Comparison of ENCODE assay signal across 16 cellular contexts in the genomic region with DNA sequence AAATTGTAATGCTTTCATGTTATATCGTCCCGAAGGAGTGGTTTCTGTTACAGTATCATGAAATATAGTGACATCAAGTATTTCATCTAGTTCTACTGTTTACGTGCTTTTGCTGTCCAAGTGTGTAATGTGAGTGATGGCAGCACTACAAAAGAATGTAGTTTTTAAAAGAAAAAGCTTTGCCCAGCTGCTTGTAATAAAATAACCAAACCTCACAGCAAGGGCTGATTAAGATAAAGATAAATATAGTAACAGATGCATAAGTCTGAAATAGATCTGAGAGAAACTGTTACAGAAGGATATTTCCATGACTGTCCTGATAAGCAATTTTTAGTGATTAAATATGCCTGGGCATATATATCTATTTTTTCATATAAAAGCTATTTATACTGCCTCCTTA.
A peak's percentile ranks its signal among the peaks of the same experiment; 100 is the strongest.
DNase-seq lines count a peak whose midpoint lies in the region; ATAC-seq and TF ChIP-seq lines count a peak whose summit lies in the region.
"Had no signal": no experiment of that assay in that cellular context is flagged by ENCODE, and none has a peak within 500 bp of the region (broad histone marks: within the 10 kb centered on the region; RNA-seq: fewer than 3 reads in every experiment).

No MANE protein-coding gene starts in this region.

- H3K27ac Mint-ChIP-seq in nephron, result peak overlapping the region; percentile 10 to 78 (median 57)
- H3K27ac Mint-ChIP-seq: activated T-cell treated with anti-CD3 and anti-CD28 coated beads, Interleukin-2, amount 50 U/mL, for 72 hours; stimulated activated naive B cell treated with anti-CD40 and anti-IgM and Interleukin-4, amounts not matched to agents 10 μg/mL and 1 μg/mL and 100 μg/mL, for 72 hours had no signal

- no peaks in the 10 kb centered on the region for H3K9me3 Mint-ChIP-seq in nephron
- H3K9me3 Mint-ChIP-seq: activated T-cell treated with anti-CD3 and anti-CD28 coated beads, Interleukin-2, amount 50 U/mL, for 72 hours; stimulated activated naive B cell treated with anti-CD40 and anti-IgM and Interleukin-4, amounts not matched to agents 10 μg/mL and 1 μg/mL and 100 μg/mL, for 72 hours had no signal

- no peak for ATAC-seq in HG03354 (IDR thresholded peaks at IDR 0.05; ENCODE audit: poor library complexity, severe bottlenecking, unreplicated experiment)
- ATAC-seq: activated T-cell treated with anti-CD3 and anti-CD28 coated beads, Interleukin-2, amount 50 U/mL, for 72 hours; stimulated activated naive B cell treated with anti-CD40 and anti-IgM and Interleukin-4, amounts not matched to agents 10 μg/mL and 1 μg/mL and 100 μg/mL, for 72 hours; upper lobe of right lung had no signal

- H3K27me3 Mint-ChIP-seq in nephron (ENCODE audit: low read depth), result no peaks in the 10 kb centered on the region
- H3K27me3 Mint-ChIP-seq: stimulated activated naive B cell treated with anti-CD40 and anti-IgM and Interleukin-4, amounts not matched to agents 10 μg/mL and 1 μg/mL and 100 μg/mL, for 72 hours had no signal

- no peak for TF ChIP-seq CTCF in nephron (IDR thresholded peaks at IDR 0.05; ENCODE audit: unreplicated experiment in 3 of 3)

- peaks cover 3% of the 10 kb centered on the region for H3K36me3 Mint-ChIP-seq in nephron (ENCODE audit: low read depth)

- DNase-seq in AG20443 (ENCODE audit: low spot score) (peak; percentile 56), LHCN-M2 (ENCODE audit: low read depth) (peak; percentile 64), dedifferentiated amniotic fluid mesenchymal stem cell (ENCODE audit: extremely low spot score) (peak; percentile 90), NCI-H446 treated with DMSO at 0.1 percent for 48 hours (lab: John Stamatoyannopoulos, UW) (no peak)
- DNase-seq in activated CD4-positive, alpha-beta T cell treated with anti-CD3 and anti-CD28 coated beads for 4 hours, result no peak
- no peak for DNase-seq in stimulated activated naive CD4-positive, alpha-beta T cell treated with Interleukin-2 at 50 U/mL for 16 hours (lab: John Stamatoyannopoulos, UW)
- DNase-seq: activated CD4-positive, alpha-beta T cell treated with anti-CD3 and anti-CD28 coated beads, Interleukin-2, amount 50 U/mL, for 48 hours; activated T-cell treated with anti-CD3 and anti-CD28 coated beads, Interleukin-2, amount 50 U/mL, for 72 hours; adrenal gland; DND-41; NCI-H345; sigmoid colon; stimulated activated naive B cell treated with anti-CD40 and anti-IgM and Interleukin-4, amounts not matched to agents 10 μg/mL and 1 μg/mL and 100 μg/mL, for 72 hours; upper lobe of right lung had no signal

- peak overlapping the region in 1 of 3 experiments; percentile 31 for H3K4me3 Mint-ChIP-seq in nephron
- H3K4me3 Mint-ChIP-seq: activated T-cell treated with anti-CD3 and anti-CD28 coated beads, Interleukin-2, amount 50 U/mL, for 72 hours; stimulated activated naive B cell treated with anti-CD40 and anti-IgM and Interleukin-4, amounts not matched to agents 10 μg/mL and 1 μg/mL and 100 μg/mL, for 72 hours had no signal

- H3K4me1 Mint-ChIP-seq in nephron, result peaks cover 43% of the 10 kb centered on the region

Comparison
In these comparisons a context has a peak if more than half of its experiments do, and no peak if none do; other contexts are left out.
1. DNase-seq: peak in AG20443 (single experiment), LHCN-M2 (single experiment) and dedifferentiated amniotic fluid mesenchymal stem cell (single experiment); none in activated CD4-positive, alpha-beta T cell treated with anti-CD3 and anti-CD28 coated beads for 4 hours (0 of 2), stimulated activated naive CD4-positive, alpha-beta T cell treated with Interleukin-2 at 50 U/mL for 16 hours (single experiment) and NCI-H446 treated with DMSO at 0.1 percent for 48 hours (single experiment).